ENCODE assay signal across 13 cellular contexts in genomic region chr2:161625314-161625919, GRCh38. TPM values are rescaled to one million over a fixed set of nuclear protein-coding genes. Genes with fewer than 3 reads are reported as not detected.
DNase-seq lines count a peak whose midpoint lies in the region; FAIRE-seq and TF ChIP-seq lines count a peak whose summit lies in the region.
"Had no signal": no experiment of that assay in that cellular context is flagged by ENCODE, and none has a peak within 500 bp of the region (broad histone marks: within the 10 kb centered on the region; RNA-seq: fewer than 3 reads in every experiment).

No MANE protein-coding gene starts in this region.

- H3K36me3 Mint-ChIP-seq in astrocyte (ENCODE audit: low read depth, unreplicated experiment) = no peaks in the 10 kb centered on the region

- TF ChIP-seq CTCF in cardiac muscle cell (IDR thresholded peaks at IDR 0.05; ENCODE audit: low read depth, low read length) (no peak), astrocyte (IDR thresholded peaks at IDR 0.05; ENCODE audit: insufficient read depth, low read depth, low read length) (no peak), spleen (IDR thresholded peaks at IDR 0.05 in 8 of 11, conservative IDR thresholded peaks at IDR 0.05 in 3 of 11) (no peak)

- DNase-seq in cardiac muscle cell (ENCODE audit: low read depth in 1 of 2, low spot score in 1 of 2) (peak in 1 of 2 donors; percentile 48), cardiac septum (ENCODE audit: low spot score) (no peak), astrocyte (ENCODE audit: low read depth) (no peak), spleen (no peak), GM03348 (ENCODE audit: low spot score) (no peak)
- DNase-seq in activated CD4-positive, alpha-beta T cell treated with anti-CD3 and anti-CD28 coated beads, Interleukin-2, amount 50 U/mL, for 1 hour = no peak
- DNase-seq in stimulated activated CD4-positive, alpha-beta T cell treated with anti-CD3 and anti-CD28 coated beads, Interleukin-15, amount 100 ng/mL, for 24 hours = no peak
- DNase-seq: MG63; stimulated activated naive CD4-positive, alpha-beta T cell had no signal

- H4K20me1 ChIP-seq in astrocyte (ENCODE audit: insufficient read depth, low read length) = no peaks in the 10 kb centered on the region

- H3K79me2 ChIP-seq in astrocyte (ENCODE audit: insufficient read depth, low read length) = no peaks in the 10 kb centered on the region

- H3K27me3 ChIP-seq in cardiac muscle cell (peaks cover 8% of the 10 kb centered on the region), astrocyte (ENCODE audit: insufficient read depth, low read length) (peaks cover 8% of the 10 kb centered on the region), layer of hippocampus (ENCODE audit: control insufficient read depth, insufficient read depth, low read length) (peaks cover 2% of the 10 kb centered on the region), spleen (replicated peaks in 1 of 7) (peaks cover 0 to 26% (median 10%) of the 10 kb centered on the region in 7 donors)
- H3K27me3 ChIP-seq: MG63 had no signal

- H3K9ac ChIP-seq in astrocyte (ENCODE audit: low read length) = no peak overlapping the region

- no peaks in the 10 kb centered on the region for H3K9me3 Mint-ChIP-seq in astrocyte (ENCODE audit: unreplicated experiment)

- H3K27ac ChIP-seq in cardiac muscle cell = no peak overlapping the region
- no peak overlapping the region for H3K27ac ChIP-seq in astrocyte (ENCODE audit: low read depth, low read length)
- peak overlapping the region; percentile 72 for H3K27ac ChIP-seq in layer of hippocampus (ENCODE audit: low read depth, low read length)
- H3K27ac ChIP-seq in spleen = no peak overlapping the region
- H3K27ac ChIP-seq: skin epidermis had no signal

- WGBS in spleen, 5 donors = 6 to 12% (median 9%) methylated on average over 14 of the region's 14 CpGs

- H3K4me3 Mint-ChIP-seq in astrocyte (ENCODE audit: unreplicated experiment) = peak overlapping the region; percentile 66

- no peak overlapping the region for H3K27ac Mint-ChIP-seq in astrocyte (ENCODE audit: unreplicated experiment)

- intact Hi-C loops in cardiac septum (cut with DNase I) (no loop called here), spleen (cut with DNase I; ENCODE audit: low total_unique reads) (no loop called here)

- H3K9me3 ChIP-seq in cardiac muscle cell (ENCODE audit: low read depth) = no peaks in the 10 kb centered on the region
- no peaks in the 10 kb centered on the region for H3K9me3 ChIP-seq in astrocyte (ENCODE audit: insufficient read depth, low read depth, low read length)
- H3K9me3 ChIP-seq in spleen = no peaks in the 10 kb centered on the region
- H3K9me3 ChIP-seq: MG63 had no signal

- H3K36me3 ChIP-seq in cardiac muscle cell (no peaks in the 10 kb centered on the region), astrocyte (ENCODE audit: insufficient read depth, low read length) (no peaks in the 10 kb centered on the region), spleen (no peaks in the 10 kb centered on the region)
- H3K36me3 ChIP-seq: MG63 had no signal

- no peak for FAIRE-seq in astrocyte (lab: Jason Lieb, UNC)

- peak overlapping the region; percentile 13 for H3K4me3 ChIP-seq in cardiac muscle cell
- peak overlapping the region; percentile 29 for H3K4me3 ChIP-seq in astrocyte (ENCODE audit: insufficient read depth, low read depth, low read length)
- peak overlapping the region in 1 of 8 donors; percentile 37 for H3K4me3 ChIP-seq in spleen
- H3K4me3 ChIP-seq: MG63, skin epidermis had no signal

- peaks cover 20% of the 10 kb centered on the region for H3K27me3 Mint-ChIP-seq in astrocyte (ENCODE audit: low read depth, unreplicated experiment)

- no peaks in the 10 kb centered on the region for H3K4me1 ChIP-seq in cardiac muscle cell (ENCODE audit: low read depth)
- H3K4me1 ChIP-seq in astrocyte (ENCODE audit: insufficient read depth, low read length) = no peaks in the 10 kb centered on the region
- H3K4me1 ChIP-seq in spleen = peaks cover 0 to 6% (median 0%) of the 10 kb centered on the region in 6 donors

- H2AFZ ChIP-seq in astrocyte (ENCODE audit: low read depth, low read length) = peak overlapping the region; percentile 79

- peaks cover 13% of the 10 kb centered on the region for H3K4me1 Mint-ChIP-seq in astrocyte (ENCODE audit: low read depth, unreplicated experiment)

- no peak for TF ChIP-seq POLR2A in spleen (IDR thresholded peaks at IDR 0.05)

- peak overlapping the region; percentile 83 for H3K4me2 ChIP-seq in astrocyte (ENCODE audit: low read length)

RNA-seq across cellular contexts. Expression of gene SLC4A10, which starts 1.2 kb away (rescaled TPM):
- total RNA-seq in cardiac muscle cell (not detected in 2 replicates), cardiac septum (not detected), astrocyte (not detected in 2 replicates), spleen (1 to 10 TPM in 6 of 7 donors, under 1 TPM in 1; 0.98 to 4.1 (median 1.9) TPM)
- polyA plus RNA-seq in cardiac muscle cell (not detected in 2 replicates), spleen (under 1 TPM; 0.12 to 0.29 (median 0.24) TPM)
- total RNA-seq: dermis microvascular lymphatic vessel endothelial cell had no signal
- polyA plus RNA-seq: BJ had no signal
